Comparison of ENCODE assay signal across 10 cellular contexts in the genomic region with DNA sequence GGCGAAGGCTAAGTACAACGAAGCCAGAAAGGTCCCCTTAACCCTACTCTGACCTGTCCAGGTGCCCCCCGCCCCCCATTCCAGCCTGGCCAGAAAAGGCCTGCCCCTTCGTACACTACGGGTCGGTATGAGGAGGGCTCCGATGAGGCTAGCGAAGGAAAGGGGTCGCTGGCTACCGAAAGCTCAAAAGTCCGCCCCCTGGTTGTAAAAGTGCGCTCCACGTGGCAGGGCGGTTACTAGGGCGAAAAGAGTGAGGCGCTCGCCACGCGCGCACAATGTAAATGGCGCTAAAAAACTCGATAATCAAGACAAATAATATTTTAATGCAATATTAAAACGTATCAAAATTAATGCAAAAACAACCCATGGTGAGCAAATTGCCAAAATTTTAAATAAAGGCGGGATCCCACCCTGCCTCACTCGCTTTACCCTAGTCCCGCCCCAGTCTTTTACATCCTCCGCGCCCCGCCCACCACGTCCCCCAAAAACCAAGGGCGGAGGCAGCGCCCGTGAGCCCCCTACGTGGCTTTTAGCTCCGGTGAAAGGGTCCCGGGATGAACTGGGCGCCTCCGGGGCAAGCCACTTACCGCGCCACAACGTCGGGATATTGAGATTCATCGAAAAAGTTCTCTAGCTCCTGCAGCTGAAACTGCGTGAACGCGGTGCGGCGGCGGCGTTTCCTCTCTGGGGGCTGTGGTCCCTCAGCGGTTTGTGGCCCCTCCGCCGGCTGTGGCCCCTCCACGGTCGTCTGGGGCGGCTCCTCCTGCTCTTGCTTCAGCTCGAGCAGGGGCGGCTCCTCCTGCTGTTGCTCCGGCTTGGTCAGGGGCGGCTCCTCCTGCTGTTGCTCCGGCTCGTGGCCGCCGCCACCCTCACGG. TPM values are rescaled to one million over a fixed set of nuclear protein-coding genes. Genes with fewer than 3 reads are reported as not detected.
DNase-seq lines count a peak whose midpoint lies in the region; ATAC-seq lines count a peak whose summit lies in the region.
"Had no signal": no experiment of that assay in that cellular context is flagged by ENCODE, and none has a peak within 500 bp of the region (broad histone marks: within the 10 kb centered on the region; RNA-seq: fewer than 3 reads in every experiment).

No MANE protein-coding gene starts in this region.

- H3K4me3 ChIP-seq in iPS-15b (ENCODE audit: low read depth, low read length), result peak overlapping the region; percentile 65

- no peaks in the 10 kb centered on the region for H3K36me3 Mint-ChIP-seq in T-helper 2 cell treated with Interferon-gamma antibody and Interleukin-4, amounts not matched to agents 5 μg/mL and 100 μg/mL, for 36 hours (ENCODE audit: low read depth)
- H3K36me3 Mint-ChIP-seq in activated CD4-positive, alpha-beta memory T cell treated with anti-CD3 and anti-CD28 coated beads, Interleukin-2, amount 10 ng/mL, durations not matched to agents 7 days and 5 days (ENCODE audit: low read depth), result no peaks in the 10 kb centered on the region
- no peaks in the 10 kb centered on the region for H3K36me3 Mint-ChIP-seq in stimulated activated naive B cell treated with anti-CD40 and anti-IgM and Interleukin-4, amounts not matched to agents 10 μg/mL and 1 μg/mL and 100 μg/mL, for 72 hours

- H3K9me3 Mint-ChIP-seq in T-helper 2 cell treated with Interferon-gamma antibody and Interleukin-4, amounts not matched to agents 5 μg/mL and 100 μg/mL, for 36 hours, result no peaks in the 10 kb centered on the region
- H3K9me3 Mint-ChIP-seq in activated CD4-positive, alpha-beta memory T cell treated with anti-CD3 and anti-CD28 coated beads, Interleukin-2, amount 10 ng/mL, durations not matched to agents 7 days and 5 days, result no peaks in the 10 kb centered on the region
- no peaks in the 10 kb centered on the region for H3K9me3 Mint-ChIP-seq in stimulated activated naive B cell treated with anti-CD40 and anti-IgM and Interleukin-4, amounts not matched to agents 10 μg/mL and 1 μg/mL and 100 μg/mL, for 72 hours

- peak overlapping the region; percentile 77 for H3K4me3 Mint-ChIP-seq in T-helper 2 cell treated with Interferon-gamma antibody and Interleukin-4, amounts not matched to agents 5 μg/mL and 100 μg/mL, for 36 hours
- peak overlapping the region; percentile 54 for H3K4me3 Mint-ChIP-seq in activated CD4-positive, alpha-beta memory T cell treated with anti-CD3 and anti-CD28 coated beads, Interleukin-2, amount 10 ng/mL, durations not matched to agents 7 days and 5 days
- peak overlapping the region; percentile 69 to 73 for H3K4me3 Mint-ChIP-seq in stimulated activated naive B cell treated with anti-CD40 and anti-IgM and Interleukin-4, amounts not matched to agents 10 μg/mL and 1 μg/mL and 100 μg/mL, for 72 hours

- H3K27ac Mint-ChIP-seq in T-helper 2 cell treated with Interferon-gamma antibody and Interleukin-4, amounts not matched to agents 5 μg/mL and 100 μg/mL, for 36 hours, result no peak overlapping the region
- H3K27ac Mint-ChIP-seq in activated CD4-positive, alpha-beta memory T cell treated with anti-CD3 and anti-CD28 coated beads, Interleukin-2, amount 10 ng/mL, durations not matched to agents 7 days and 5 days, result no peak overlapping the region
- peak overlapping the region; percentile 59 for H3K27ac Mint-ChIP-seq in stimulated activated naive B cell treated with anti-CD40 and anti-IgM and Interleukin-4, amounts not matched to agents 10 μg/mL and 1 μg/mL and 100 μg/mL, for 72 hours

- no peak for DNase-seq in T-helper 2 cell treated with Interferon-gamma antibody and Interleukin-4, amounts not matched to agents 5 μg/mL and 100 μg/mL, for 36 hours (ENCODE audit: low spot score)
- DNase-seq in T-helper 2 cell (no peak), OCI-M2 (lab: John Stamatoyannopoulos, UW; ENCODE audit: unreplicated experiment) (no peak), nucleus accumbens (lab: John Stamatoyannopoulos, UW) (no peak)
- DNase-seq in activated CD4-positive, alpha-beta memory T cell treated with anti-CD3 and anti-CD28 coated beads, Interleukin-2, amount 10 ng/mL, durations not matched to agents 7 days and 5 days, result no peak
- no peak for DNase-seq in stimulated activated naive B cell treated with anti-CD40 and anti-IgM and Interleukin-4, amounts not matched to agents 10 μg/mL and 1 μg/mL and 100 μg/mL, for 72 hours
- DNase-seq: effector memory CD4-positive, alpha-beta T cell; T1000 had no signal

- peaks cover 2% of the 10 kb centered on the region for H3K4me1 Mint-ChIP-seq in T-helper 2 cell treated with Interferon-gamma antibody and Interleukin-4, amounts not matched to agents 5 μg/mL and 100 μg/mL, for 36 hours (ENCODE audit: low read depth)
- H3K4me1 Mint-ChIP-seq in activated CD4-positive, alpha-beta memory T cell treated with anti-CD3 and anti-CD28 coated beads, Interleukin-2, amount 10 ng/mL, durations not matched to agents 7 days and 5 days, result peaks cover 6% of the 10 kb centered on the region
- H3K4me1 Mint-ChIP-seq in stimulated activated naive B cell treated with anti-CD40 and anti-IgM and Interleukin-4, amounts not matched to agents 10 μg/mL and 1 μg/mL and 100 μg/mL, for 72 hours, result peaks cover 6 to 8% of the 10 kb centered on the region in 2 donors

- H3K9me3 ChIP-seq in iPS-15b (ENCODE audit: control insufficient read depth, insufficient read depth, low read length), result no peaks in the 10 kb centered on the region

- no peak for ATAC-seq in stimulated activated naive B cell treated with anti-CD40 and anti-IgM and Interleukin-4, amounts not matched to agents 10 μg/mL and 1 μg/mL and 100 μg/mL, for 72 hours (replicated peaks)
- no peak for ATAC-seq in GM19351 (IDR thresholded peaks at IDR 0.05; ENCODE audit: unreplicated experiment)

- no peak overlapping the region for H3K9ac ChIP-seq in iPS-15b (ENCODE audit: low read depth, low read length)

- CTCF ChIA-PET in activated CD4-positive, alpha-beta memory T cell treated with anti-CD3 and anti-CD28 coated beads, Interleukin-2, amount 10 ng/mL, durations not matched to agents 7 days and 5 days (lab: Charles Lee), result no interaction called here

- H3K36me3 ChIP-seq in iPS-15b (ENCODE audit: control insufficient read depth, insufficient read depth, low read length), result no peaks in the 10 kb centered on the region

- POLR2A ChIA-PET in activated CD4-positive, alpha-beta memory T cell treated with anti-CD3 and anti-CD28 coated beads, Interleukin-2, amount 10 ng/mL, durations not matched to agents 7 days and 5 days (lab: Charles Lee), result no interaction called here

- peaks cover 38% of the 10 kb centered on the region for H3K27me3 Mint-ChIP-seq in T-helper 2 cell treated with Interferon-gamma antibody and Interleukin-4, amounts not matched to agents 5 μg/mL and 100 μg/mL, for 36 hours (ENCODE audit: low read depth)
- H3K27me3 Mint-ChIP-seq in activated CD4-positive, alpha-beta memory T cell treated with anti-CD3 and anti-CD28 coated beads, Interleukin-2, amount 10 ng/mL, durations not matched to agents 7 days and 5 days, result peaks cover 33% of the 10 kb centered on the region
- H3K27me3 Mint-ChIP-seq in stimulated activated naive B cell treated with anti-CD40 and anti-IgM and Interleukin-4, amounts not matched to agents 10 μg/mL and 1 μg/mL and 100 μg/mL, for 72 hours, result peaks cover 23 to 33% of the 10 kb centered on the region in 2 donors

- peaks cover 96% of the 10 kb centered on the region for H3K27me3 ChIP-seq in iPS-15b (ENCODE audit: control insufficient read depth, insufficient read depth, low read length)

- peaks cover 7% of the 10 kb centered on the region for H3K4me1 ChIP-seq in iPS-15b (ENCODE audit: control insufficient read depth, insufficient read depth, low read length)

RNA-seq across cellular contexts. Expression of a gene that starts 0.9 kb away (rescaled TPM):
- not detected for total RNA-seq in activated CD4-positive, alpha-beta memory T cell treated with anti-CD3 and anti-CD28 coated beads, Interleukin-2, amount 10 ng/mL, durations not matched to agents 7 days and 5 days
